8 cellular contexts compared by ENCODE assay signal in the genomic region with DNA sequence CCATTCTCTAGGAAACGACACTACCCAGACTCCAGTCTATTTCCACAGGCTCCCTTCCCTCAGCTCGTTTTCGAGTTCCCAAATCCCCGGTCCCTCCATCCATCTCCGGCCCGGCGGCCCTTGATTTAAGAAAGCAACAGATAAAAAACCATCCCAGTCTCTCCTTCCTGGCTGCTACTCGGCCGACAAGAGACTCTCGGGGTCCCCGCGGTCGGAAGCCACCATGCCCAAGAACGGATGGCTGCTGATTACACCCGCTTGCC. TPM values are rescaled to one million over a fixed set of nuclear protein-coding genes. Genes with fewer than 3 reads are reported as not detected.
DNase-seq lines count a peak whose midpoint lies in the region; ATAC-seq and TF ChIP-seq lines count a peak whose summit lies in the region.

No MANE protein-coding gene starts in this region.

- TF ChIP-seq POLR2A in lower leg skin (IDR thresholded peaks at IDR 0.05) (no peak), vagina (IDR thresholded peaks at IDR 0.05) (peak in 1 of 2 donors; percentile 62)

- H3K9me3 Mint-ChIP-seq in activated naive CD4-positive, alpha-beta T cell treated with anti-CD3 and anti-CD28 coated beads for 36 hours, result no peaks in the 10 kb centered on the region

- no peak for ATAC-seq in GM18870 (IDR thresholded peaks at IDR 0.05; ENCODE audit: unreplicated experiment)

- H3K36me3 ChIP-seq in vagina, result peaks cover 0 to 41% of the 10 kb centered on the region in 2 donors

- no peaks in the 10 kb centered on the region for H3K27me3 Mint-ChIP-seq in activated naive CD4-positive, alpha-beta T cell treated with anti-CD3 and anti-CD28 coated beads for 36 hours (ENCODE audit: low read depth)

- peaks cover 49% of the 10 kb centered on the region for H3K36me3 Mint-ChIP-seq in activated naive CD4-positive, alpha-beta T cell treated with anti-CD3 and anti-CD28 coated beads for 36 hours (ENCODE audit: low read depth)

- H3K27ac ChIP-seq in vagina, result peak overlapping the region; percentile 24

- H3K4me3 ChIP-seq in astrocyte of the spinal cord (ENCODE audit: low read depth, low read length), result peak overlapping the region; percentile 72
- H3K4me3 ChIP-seq in lower leg skin (ENCODE audit: low read depth, poor library complexity, severe bottlenecking), result peak overlapping the region; percentile 75
- H3K4me3 ChIP-seq in vagina, result peak overlapping the region; percentile 65 to 78

- peak overlapping the region; percentile 98 for H3K27ac Mint-ChIP-seq in activated naive CD4-positive, alpha-beta T cell treated with anti-CD3 and anti-CD28 coated beads for 36 hours

- peak overlapping the region; percentile 99 for H3K4me3 Mint-ChIP-seq in activated naive CD4-positive, alpha-beta T cell treated with anti-CD3 and anti-CD28 coated beads for 36 hours

- peaks cover 59% of the 10 kb centered on the region for H3K4me1 Mint-ChIP-seq in activated naive CD4-positive, alpha-beta T cell treated with anti-CD3 and anti-CD28 coated beads for 36 hours (ENCODE audit: low read depth)

- TF ChIP-seq CTCF in astrocyte of the spinal cord (IDR thresholded peaks at IDR 0.05; ENCODE audit: low read depth, low read length), result no peak
- TF ChIP-seq CTCF in lower leg skin (IDR thresholded peaks at IDR 0.05), result no peak
- TF ChIP-seq CTCF in vagina (IDR thresholded peaks at IDR 0.05), result no peak

- CTCF ChIA-PET in activated naive CD4-positive, alpha-beta T cell treated with anti-CD3 and anti-CD28 coated beads for 36 hours (lab: Charles Lee), result interaction anchor here (1.6 kb wide), 1 partner anchor 54 kb away, joined by 4 read pairs; no protein-coding TSS in a partner anchor

- no peak for DNase-seq in activated naive CD4-positive, alpha-beta T cell treated with anti-CD3 and anti-CD28 coated beads for 36 hours
- no peak for DNase-seq in activated naive CD4-positive, alpha-beta T cell treated with anti-CD3 and anti-CD28 coated beads, Interleukin-2, amount 50 U/mL, for 16 hours
- no peak for DNase-seq in astrocyte of the spinal cord (ENCODE audit: low read depth, low spot score)
- DNase-seq in lower leg skin (ENCODE audit: low spot score in 2 of 2), result no peak
- no peak for DNase-seq in vagina (ENCODE audit: extremely low spot score in 2 of 2)
- DNase-seq in NOMO-1 treated with dmso at 0.1 percent for 144 hours (lab: John Stamatoyannopoulos, UW; ENCODE audit: unreplicated experiment), result no peak
- no peak for DNase-seq in kidney glomerular epithelial cell (lab: John Stamatoyannopoulos, UW)

- H3K9me3 ChIP-seq in vagina, result no peaks in the 10 kb centered on the region

- peaks cover 52% of the 10 kb centered on the region for H3K4me1 ChIP-seq in vagina

- in situ Hi-C loops in astrocyte of the spinal cord (cut with HindIII; ENCODE audit: low sequenced_read_pairs), result no loop called here

- 0 to 1% methylated on average over 15 of the region's 15 CpGs for WGBS in lower leg skin, 2 donors

- H3K27me3 ChIP-seq in vagina, result no peaks in the 10 kb centered on the region

- intact Hi-C loops in activated naive CD4-positive, alpha-beta T cell treated with anti-CD3 and anti-CD28 coated beads for 36 hours (cut with micrococcal nuclease), result loop anchor here (1.0 to 5.0 kb wide), 12 partner anchors 52 to 1371 kb away; a partner anchor contains a TSS
- intact Hi-C loops in lower leg skin (cut with DNase I; ENCODE audit: low total_unique reads), result no loop called here
- intact Hi-C loops in vagina (cut with DNase I), result no loop called here

RNA-seq across cellular contexts. Expression of a gene that starts 0.2 kb away (rescaled TPM):
- total RNA-seq in activated naive CD4-positive, alpha-beta T cell treated with anti-CD3 and anti-CD28 coated beads for 36 hours, result 1,000 to 10,000 TPM; 3,652 to 3,827 TPM
- 1,000 to 10,000 TPM; 3,126 to 5,795 (median 3,707) TPM for total RNA-seq in lower leg skin
- total RNA-seq in vagina, result 3,493 TPM

RNA-seq across cellular contexts. Expression of a gene that starts 14.8 kb away (rescaled TPM):
- under 1 TPM; 0.07 to 0.10 TPM for total RNA-seq in activated naive CD4-positive, alpha-beta T cell treated with anti-CD3 and anti-CD28 coated beads for 36 hours
- total RNA-seq in lower leg skin (10 to 100 TPM; 13.4 to 16.3 (median 15.0) TPM), vagina (2.5 TPM)

RNA-seq across cellular contexts. Expression of a gene that starts 43.2 kb away (rescaled TPM):
- not detected for total RNA-seq in activated naive CD4-positive, alpha-beta T cell treated with anti-CD3 and anti-CD28 coated beads for 36 hours
- not detected for total RNA-seq in lower leg skin
- total RNA-seq in vagina, result not detected

RNA-seq across cellular contexts. Expression of a gene that starts 52.9 kb away (rescaled TPM):
- 10 to 100 TPM; 43.1 to 47.1 TPM for total RNA-seq in activated naive CD4-positive, alpha-beta T cell treated with anti-CD3 and anti-CD28 coated beads for 36 hours
- total RNA-seq in lower leg skin (100 to 1,000 TPM; 129 to 160 (median 145) TPM), vagina (66.5 TPM)
